ENCODE assay signal across 26 cellular contexts in the genomic region with DNA sequence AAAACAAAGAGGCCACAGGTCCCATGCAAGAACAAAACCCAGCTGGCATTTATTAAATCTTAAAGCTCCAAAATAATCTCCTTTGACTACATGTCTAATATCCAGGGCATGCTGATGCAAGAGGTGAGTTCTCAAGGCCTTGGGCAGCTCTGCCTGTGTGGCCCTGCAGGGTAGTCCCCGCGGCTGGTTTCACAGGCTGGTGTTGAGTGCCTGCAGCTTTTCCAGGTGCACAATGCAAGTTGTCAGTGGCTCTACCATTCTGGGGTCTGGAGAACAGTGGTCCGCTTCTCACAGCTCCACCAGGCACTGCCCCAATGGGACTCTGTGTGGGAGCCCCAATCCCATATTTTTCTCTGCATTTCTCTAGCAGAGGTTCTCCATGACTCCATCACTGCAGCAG. TPM values are rescaled to one million over a fixed set of nuclear protein-coding genes. Genes with fewer than 3 reads are reported as not detected.
DNase-seq lines count a peak whose midpoint lies in the region; ATAC-seq and TF ChIP-seq lines count a peak whose summit lies in the region.
"Had no signal": no experiment of that assay in that cellular context is flagged by ENCODE, and none has a peak within 500 bp of the region (broad histone marks: within the 10 kb centered on the region; RNA-seq: fewer than 3 reads in every experiment).

No MANE protein-coding gene starts in this region.

- peak; percentile 67 for DNase-seq in chondrocyte (ENCODE audit: low spot score)
- DNase-seq in trophoblast cell, result no peak
- DNase-seq in dedifferentiated amniotic fluid mesenchymal stem cell (ENCODE audit: extremely low spot score), result no peak
- DNase-seq in effector CD4-positive, alpha-beta T cell, result no peak
- DNase-seq: 8988T; ACHN; BE2C; C1 segment of cervical spinal cord; CD4-positive, alpha-beta memory T cell; CD4-positive, CD25-positive, alpha-beta regulatory T cell; CD8-positive, alpha-beta memory T cell; COR-L47; DMS 273 treated with DMSO at 0.1 percent for 48 hours; DMS153; DMS53; DMS79; DND-41; EL; GDM1 had no signal

- H2BK120ac ChIP-seq in trophoblast cell (ENCODE audit: insufficient read depth, low read length, poor library complexity), result no peak overlapping the region

- H2BK12ac ChIP-seq in trophoblast cell (ENCODE audit: low read length), result no peak overlapping the region

- WGBS in trophoblast cell (ENCODE audit: extremely low coverage, insufficient coverage, insufficient read length), result no CpG with 5 or more reads among the region's 3 CpGs

- no peak overlapping the region for H3K23ac ChIP-seq in trophoblast cell (ENCODE audit: low read length)

- H3K4ac ChIP-seq in trophoblast cell (ENCODE audit: low read depth, low read length), result no peak overlapping the region

- H4K8ac ChIP-seq in trophoblast cell (ENCODE audit: low read depth, low read length), result no peak overlapping the region

- H3K9ac ChIP-seq in trophoblast cell (ENCODE audit: low read length), result no peak overlapping the region
- H3K9ac ChIP-seq: BLaER1 had no signal

- H3K9me3 Mint-ChIP-seq in chondrocyte (ENCODE audit: low read depth), result peaks cover 66% of the 10 kb centered on the region

- H3K27ac Mint-ChIP-seq in chondrocyte (ENCODE audit: unreplicated experiment), result no peak overlapping the region
- H3K27ac Mint-ChIP-seq: CD14-positive monocyte; CD4-positive, alpha-beta memory T cell; CD4-positive, CD25-positive, alpha-beta regulatory T cell; CD8-positive, alpha-beta memory T cell had no signal

- peak overlapping the region; percentile 3 for H4K12ac ChIP-seq in trophoblast cell (ENCODE audit: low read depth, low read length)

- H3K9me3 ChIP-seq in trophoblast cell (ENCODE audit: insufficient read depth, low read depth, low read length), result peaks cover 3% of the 10 kb centered on the region
- H3K9me3 ChIP-seq: BE2C, BLaER1 had no signal

- H4K91ac ChIP-seq in trophoblast cell (ENCODE audit: low read depth, low read length), result no peak overlapping the region

- no peaks in the 10 kb centered on the region for H3K36me3 Mint-ChIP-seq in chondrocyte (ENCODE audit: low read depth)
- H3K36me3 Mint-ChIP-seq: CD14-positive monocyte; CD4-positive, alpha-beta memory T cell; CD4-positive, CD25-positive, alpha-beta regulatory T cell; CD8-positive, alpha-beta memory T cell had no signal

- H3K4me1 ChIP-seq in trophoblast cell (ENCODE audit: control insufficient read depth in 1 of 2, insufficient read depth in 2 of 2, low read length in 2 of 2), result no peaks in the 10 kb centered on the region
- H3K4me1 ChIP-seq: BE2C, BLaER1 had no signal

- no peaks in the 10 kb centered on the region for H3K27me3 Mint-ChIP-seq in chondrocyte (ENCODE audit: low read depth)
- H3K27me3 Mint-ChIP-seq: CD4-positive, alpha-beta memory T cell; CD4-positive, CD25-positive, alpha-beta regulatory T cell had no signal

- no peaks in the 10 kb centered on the region for H3K79me2 ChIP-seq in trophoblast cell (ENCODE audit: control insufficient read depth, insufficient read depth, low read length, poor library complexity)

- H3K4me1 Mint-ChIP-seq in chondrocyte (ENCODE audit: low read depth), result no peaks in the 10 kb centered on the region
- H3K4me1 Mint-ChIP-seq: CD14-positive monocyte; CD4-positive, alpha-beta memory T cell; CD4-positive, CD25-positive, alpha-beta regulatory T cell; CD8-positive, alpha-beta memory T cell had no signal

- no peak overlapping the region for H3K4me2 ChIP-seq in trophoblast cell (ENCODE audit: low read length)
- H3K4me2 ChIP-seq: BLaER1 had no signal

- ATAC-seq in HG03039 (IDR thresholded peaks at IDR 0.05; ENCODE audit: unreplicated experiment), result no peak
- ATAC-seq: GM12878 had no signal

- no peaks in the 10 kb centered on the region for H3K79me1 ChIP-seq in trophoblast cell (ENCODE audit: low read length)

- no peak overlapping the region for H3K27ac ChIP-seq in trophoblast cell (ENCODE audit: low read depth, low read length)
- H3K27ac ChIP-seq: BLaER1 had no signal

- no peaks in the 10 kb centered on the region for H3K27me3 ChIP-seq in trophoblast cell (ENCODE audit: insufficient read depth, low read length)
- H3K27me3 ChIP-seq: BE2C, BLaER1 had no signal

- H3K14ac ChIP-seq in trophoblast cell (ENCODE audit: low read length), result no peak overlapping the region

- H2BK5ac ChIP-seq in trophoblast cell (ENCODE audit: low read depth, low read length, poor library complexity), result no peak overlapping the region

- no peak overlapping the region for H2AFZ ChIP-seq in trophoblast cell (ENCODE audit: insufficient read depth, low read length, poor library complexity)

- no peak for TF ChIP-seq CTCF in chondrocyte (IDR thresholded peaks at IDR 0.05)

- H3K18ac ChIP-seq in trophoblast cell (ENCODE audit: low read length), result no peak overlapping the region

- no peak overlapping the region for H2AK5ac ChIP-seq in trophoblast cell (ENCODE audit: low read length)

- H3K36me3 ChIP-seq in trophoblast cell (ENCODE audit: control insufficient read depth in 1 of 2, insufficient read depth in 2 of 2, low read length in 2 of 2), result no peaks in the 10 kb centered on the region
- H3K36me3 ChIP-seq: BE2C, BLaER1 had no signal

- no peak overlapping the region for H3K4me3 Mint-ChIP-seq in chondrocyte (ENCODE audit: unreplicated experiment)
- H3K4me3 Mint-ChIP-seq: CD14-positive monocyte; CD4-positive, alpha-beta memory T cell; CD4-positive, CD25-positive, alpha-beta regulatory T cell; CD8-positive, alpha-beta memory T cell had no signal

- no peak overlapping the region for H3K4me3 ChIP-seq in trophoblast cell (ENCODE audit: low read depth, low read length)
- H3K4me3 ChIP-seq: BLaER1, GM12878 had no signal

RNA-seq across cellular contexts. Expression of gene HCN1, which starts 54.4 kb away (rescaled TPM):
- total RNA-seq in chondrocyte, result not detected in 3 replicates
- 0.04 and 0.07 TPM in 2 replicates for polyA plus RNA-seq in trophoblast cell (2013)
- total RNA-seq: CD4-positive, alpha-beta memory T cell; CD4-positive, CD25-positive, alpha-beta regulatory T cell; CD8-positive, alpha-beta memory T cell; Daoy; G401; GM12878 had no signal
- polyA plus RNA-seq: AG04450; CD14-positive monocyte; CD4-positive, alpha-beta memory T cell; CD4-positive, CD25-positive, alpha-beta regulatory T cell; CD8-positive, alpha-beta memory T cell; GM12878 had no signal
